1 cellular context compared by ENCODE assay signal in the genomic region with DNA sequence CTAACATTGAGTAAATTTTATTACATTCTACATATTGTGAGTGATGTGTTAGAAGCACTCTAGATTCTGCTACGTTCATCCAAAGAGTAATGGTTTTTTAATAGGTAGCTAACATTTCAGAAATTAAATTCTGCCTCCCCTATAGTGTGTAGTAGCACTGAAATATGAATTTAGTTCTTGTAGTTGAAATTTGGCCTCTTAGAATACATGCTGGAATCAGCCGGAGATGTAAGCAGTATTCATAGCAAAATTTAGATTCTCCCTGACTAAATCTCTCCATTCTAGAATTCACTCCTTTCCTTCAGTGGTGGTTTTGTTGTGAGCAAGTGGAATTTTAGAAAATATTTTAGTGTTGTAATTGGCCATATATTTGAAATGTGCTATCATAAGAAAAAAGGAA.
A peak's percentile ranks its signal among the peaks of the same experiment; 100 is the strongest.
TF ChIP-seq lines count a peak whose summit lies in the region.

No MANE protein-coding gene starts in this region.

TF ChIP-seq in H1, 55 proteins besides CTCF, POLR2A, EP300 and RAD21 (continued from another document):
- TF ChIP-seq, protein P1, sequence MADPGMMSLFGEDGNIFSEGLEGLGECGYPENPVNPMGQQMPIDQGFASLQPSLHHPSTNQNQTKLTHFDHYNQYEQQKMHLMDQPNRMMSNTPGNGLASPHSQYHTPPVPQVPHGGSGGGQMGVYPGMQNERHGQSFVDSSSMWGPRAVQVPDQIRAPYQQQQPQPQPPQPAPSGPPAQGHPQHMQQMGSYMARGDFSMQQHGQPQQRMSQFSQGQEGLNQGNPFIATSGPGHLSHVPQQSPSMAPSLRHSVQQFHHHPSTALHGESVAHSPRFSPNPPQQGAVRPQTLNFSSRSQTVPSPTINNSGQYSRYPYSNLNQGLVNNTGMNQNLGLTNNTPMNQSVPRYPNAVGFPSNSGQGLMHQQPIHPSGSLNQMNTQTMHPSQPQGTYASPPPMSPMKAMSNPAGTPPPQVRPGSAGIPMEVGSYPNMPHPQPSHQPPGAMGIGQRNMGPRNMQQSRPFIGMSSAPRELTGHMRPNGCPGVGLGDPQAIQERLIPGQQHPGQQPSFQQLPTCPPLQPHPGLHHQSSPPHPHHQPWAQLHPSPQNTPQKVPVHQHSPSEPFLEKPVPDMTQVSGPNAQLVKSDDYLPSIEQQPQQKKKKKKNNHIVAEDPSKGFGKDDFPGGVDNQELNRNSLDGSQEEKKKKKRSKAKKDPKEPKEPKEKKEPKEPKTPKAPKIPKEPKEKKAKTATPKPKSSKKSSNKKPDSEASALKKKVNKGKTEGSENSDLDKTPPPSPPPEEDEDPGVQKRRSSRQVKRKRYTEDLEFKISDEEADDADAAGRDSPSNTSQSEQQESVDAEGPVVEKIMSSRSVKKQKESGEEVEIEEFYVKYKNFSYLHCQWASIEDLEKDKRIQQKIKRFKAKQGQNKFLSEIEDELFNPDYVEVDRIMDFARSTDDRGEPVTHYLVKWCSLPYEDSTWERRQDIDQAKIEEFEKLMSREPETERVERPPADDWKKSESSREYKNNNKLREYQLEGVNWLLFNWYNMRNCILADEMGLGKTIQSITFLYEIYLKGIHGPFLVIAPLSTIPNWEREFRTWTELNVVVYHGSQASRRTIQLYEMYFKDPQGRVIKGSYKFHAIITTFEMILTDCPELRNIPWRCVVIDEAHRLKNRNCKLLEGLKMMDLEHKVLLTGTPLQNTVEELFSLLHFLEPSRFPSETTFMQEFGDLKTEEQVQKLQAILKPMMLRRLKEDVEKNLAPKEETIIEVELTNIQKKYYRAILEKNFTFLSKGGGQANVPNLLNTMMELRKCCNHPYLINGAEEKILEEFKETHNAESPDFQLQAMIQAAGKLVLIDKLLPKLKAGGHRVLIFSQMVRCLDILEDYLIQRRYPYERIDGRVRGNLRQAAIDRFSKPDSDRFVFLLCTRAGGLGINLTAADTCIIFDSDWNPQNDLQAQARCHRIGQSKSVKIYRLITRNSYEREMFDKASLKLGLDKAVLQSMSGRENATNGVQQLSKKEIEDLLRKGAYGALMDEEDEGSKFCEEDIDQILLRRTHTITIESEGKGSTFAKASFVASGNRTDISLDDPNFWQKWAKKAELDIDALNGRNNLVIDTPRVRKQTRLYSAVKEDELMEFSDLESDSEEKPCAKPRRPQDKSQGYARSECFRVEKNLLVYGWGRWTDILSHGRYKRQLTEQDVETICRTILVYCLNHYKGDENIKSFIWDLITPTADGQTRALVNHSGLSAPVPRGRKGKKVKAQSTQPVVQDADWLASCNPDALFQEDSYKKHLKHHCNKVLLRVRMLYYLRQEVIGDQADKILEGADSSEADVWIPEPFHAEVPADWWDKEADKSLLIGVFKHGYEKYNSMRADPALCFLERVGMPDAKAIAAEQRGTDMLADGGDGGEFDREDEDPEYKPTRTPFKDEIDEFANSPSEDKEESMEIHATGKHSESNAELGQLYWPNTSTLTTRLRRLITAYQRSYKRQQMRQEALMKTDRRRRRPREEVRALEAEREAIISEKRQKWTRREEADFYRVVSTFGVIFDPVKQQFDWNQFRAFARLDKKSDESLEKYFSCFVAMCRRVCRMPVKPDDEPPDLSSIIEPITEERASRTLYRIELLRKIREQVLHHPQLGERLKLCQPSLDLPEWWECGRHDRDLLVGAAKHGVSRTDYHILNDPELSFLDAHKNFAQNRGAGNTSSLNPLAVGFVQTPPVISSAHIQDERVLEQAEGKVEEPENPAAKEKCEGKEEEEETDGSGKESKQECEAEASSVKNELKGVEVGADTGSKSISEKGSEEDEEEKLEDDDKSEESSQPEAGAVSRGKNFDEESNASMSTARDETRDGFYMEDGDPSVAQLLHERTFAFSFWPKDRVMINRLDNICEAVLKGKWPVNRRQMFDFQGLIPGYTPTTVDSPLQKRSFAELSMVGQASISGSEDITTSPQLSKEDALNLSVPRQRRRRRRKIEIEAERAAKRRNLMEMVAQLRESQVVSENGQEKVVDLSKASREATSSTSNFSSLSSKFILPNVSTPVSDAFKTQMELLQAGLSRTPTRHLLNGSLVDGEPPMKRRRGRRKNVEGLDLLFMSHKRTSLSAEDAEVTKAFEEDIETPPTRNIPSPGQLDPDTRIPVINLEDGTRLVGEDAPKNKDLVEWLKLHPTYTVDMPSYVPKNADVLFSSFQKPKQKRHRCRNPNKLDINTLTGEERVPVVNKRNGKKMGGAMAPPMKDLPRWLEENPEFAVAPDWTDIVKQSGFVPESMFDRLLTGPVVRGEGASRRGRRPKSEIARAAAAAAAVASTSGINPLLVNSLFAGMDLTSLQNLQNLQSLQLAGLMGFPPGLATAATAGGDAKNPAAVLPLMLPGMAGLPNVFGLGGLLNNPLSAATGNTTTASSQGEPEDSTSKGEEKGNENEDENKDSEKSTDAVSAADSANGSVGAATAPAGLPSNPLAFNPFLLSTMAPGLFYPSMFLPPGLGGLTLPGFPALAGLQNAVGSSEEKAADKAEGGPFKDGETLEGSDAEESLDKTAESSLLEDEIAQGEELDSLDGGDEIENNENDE (IDR thresholded peaks at IDR 0.05; ENCODE audit: insufficient replicate concordance, low read length): peak; percentile 19
- TF ChIP-seq USF2 (IDR thresholded peaks at IDR 0.05; ENCODE audit: low read length): no peak
- TF ChIP-seq RXRA (IDR thresholded peaks at IDR 0.05; ENCODE audit: insufficient read depth, low read depth, low read length): no peak
- no peak for TF ChIP-seq CBX8 (IDR thresholded peaks at IDR 0.05; ENCODE audit: borderline replicate concordance, low read depth, low read length)
- TF ChIP-seq POLR2AphosphoS5 (IDR thresholded peaks at IDR 0.05; ENCODE audit: low read depth, low read length): peak; percentile 54; the same call in 1 of the 2 replicates
